Comparison of ENCODE assay signal across 26 cellular contexts in the genomic region with DNA sequence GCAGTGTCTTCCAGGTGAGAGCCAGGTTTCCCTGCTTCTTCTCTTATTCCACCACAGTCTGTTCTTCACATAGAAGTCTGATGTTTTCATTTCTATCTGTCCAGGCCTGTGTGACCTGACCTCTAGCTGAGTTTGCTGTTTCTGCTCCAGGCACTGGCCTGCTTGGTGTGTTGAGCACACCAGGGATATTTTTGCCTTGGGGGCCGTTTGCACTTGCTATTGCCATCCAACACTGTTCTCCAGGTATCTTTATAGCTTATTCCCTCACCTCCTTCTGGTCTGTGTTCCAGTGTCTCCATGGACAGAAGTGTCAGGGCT. TPM values are rescaled to one million over a fixed set of nuclear protein-coding genes. Genes with fewer than 3 reads are reported as not detected.
DNase-seq lines count a peak whose midpoint lies in the region; ATAC-seq, FAIRE-seq and TF ChIP-seq lines count a peak whose summit lies in the region.
"Had no signal": no experiment of that assay in that cellular context is flagged by ENCODE, and none has a peak within 500 bp of the region (broad histone marks: within the 10 kb centered on the region; RNA-seq: fewer than 3 reads in every experiment).

No MANE protein-coding gene starts in this region.

- H3K9me3 ChIP-seq in endothelial cell of umbilical vein (replicated peaks; ENCODE audit: control insufficient read depth, insufficient read depth, low read length) (no peaks in the 10 kb centered on the region), liver (ENCODE audit: control insufficient read depth in 4 of 4, low read length in 3 of 4) (no peaks in the 10 kb centered on the region), stomach (no peaks in the 10 kb centered on the region), PC-9 (ENCODE audit: insufficient read depth, low read depth) (no peaks in the 10 kb centered on the region), upper lobe of right lung (no peaks in the 10 kb centered on the region), mesenchymal stem cell (ENCODE audit: control insufficient read depth, low read length) (no peaks in the 10 kb centered on the region)
- H3K9me3 ChIP-seq: A549, ovary, SJSA1, upper lobe of left lung had no signal

- peaks cover 9% of the 10 kb centered on the region for H3F3A ChIP-seq in PC-9 (ENCODE audit: insufficient read depth, low read depth)

- POLR2A ChIA-PET in endothelial cell of umbilical vein (lab: Charles Lee) (no interaction called here), PC-9 (lab: Charles Lee; ENCODE audit: unreplicated experiment) (interaction anchor here (0.6 to 0.7 kb wide), 3 partner anchors 45 to 520 kb away, joined by 3 to 7 read pairs (median 7); partner anchors contain the start of gene BFAR)

- no peak for ATAC-seq in upper lobe of right lung
- ATAC-seq: effector memory CD8-positive, alpha-beta T cell had no signal

- H4K8ac ChIP-seq in mesenchymal stem cell (ENCODE audit: low read length), result no peak overlapping the region

- 18% methylated on average over 1 of the region's 1 CpG for WGBS in liver
- 21 to 33% (median 31%) methylated on average over 1 of the region's 1 CpG for WGBS in stomach, 5 donors
- WGBS in mesenchymal stem cell, result 83% methylated on average over 1 of the region's 1 CpG

- BruUV-seq in endothelial cell of umbilical vein (replicated peaks; lab: Mats Ljungman, UMichigan), result no TSS peak
- no TSS peak for BruUV-seq in PC-9 (replicated peaks; lab: Mats Ljungman, UMichigan)

- H3K23ac ChIP-seq in mesenchymal stem cell (ENCODE audit: low read length in 2 of 2), result no peak overlapping the region

- no peak for TF ChIP-seq CTCF in C4-2B (conservative IDR thresholded peaks at IDR 0.05)
- TF ChIP-seq CTCF in endothelial cell of umbilical vein (IDR thresholded peaks at IDR 0.05; ENCODE audit: extremely low read depth in 1 of 2, insufficient read depth in 1 of 2, low read depth in 1 of 2, low read length in 2 of 2), result no peak
- no peak for TF ChIP-seq CTCF in liver (IDR thresholded peaks at IDR 0.05; ENCODE audit: low read depth, low read length, missing input control)
- TF ChIP-seq CTCF in stomach (IDR thresholded peaks at IDR 0.05), result no peak
- no peak for TF ChIP-seq CTCF in PC-9 (conservative IDR thresholded peaks at IDR 0.05)
- TF ChIP-seq CTCF in upper lobe of right lung (IDR thresholded peaks at IDR 0.05), result no peak

- no peak overlapping the region for H2BK5ac ChIP-seq in mesenchymal stem cell (ENCODE audit: low read depth, low read length, poor library complexity, severe bottlenecking)

- H3K36me3 ChIP-seq in endothelial cell of umbilical vein (ENCODE audit: control insufficient read depth in 2 of 2, extremely low read depth in 1 of 2, insufficient read depth in 2 of 2, low read length in 2 of 2) (no peaks in the 10 kb centered on the region), liver (ENCODE audit: control insufficient read depth in 4 of 4, insufficient read depth in 3 of 4, low read depth in 1 of 4, low read length in 3 of 4) (peaks cover 0 to 1% (median 0%) of the 10 kb centered on the region in 4 donors), stomach (no peaks in the 10 kb centered on the region), PC-9 (ENCODE audit: low read depth) (no peaks in the 10 kb centered on the region), upper lobe of right lung (no peaks in the 10 kb centered on the region), H7 (replicated peaks; ENCODE audit: control insufficient read depth, insufficient read depth, low read length) (no peaks in the 10 kb centered on the region), mesenchymal stem cell (ENCODE audit: control insufficient read depth in 1 of 2, insufficient read depth in 2 of 2, low read depth in 1 of 2, low read length in 2 of 2) (peaks cover 0 to 6% of the 10 kb centered on the region in 2 experiments)
- H3K36me3 ChIP-seq: ovary, upper lobe of left lung, WERI-Rb-1 had no signal

- H3K4me1 ChIP-seq in endothelial cell of umbilical vein (ENCODE audit: control insufficient read depth, extremely low read depth, insufficient read depth, low read length) (peaks cover 27% of the 10 kb centered on the region), liver (ENCODE audit: control insufficient read depth in 4 of 4, insufficient read depth in 4 of 4, low read length in 3 of 4) (peaks cover 11 to 24% (median 12%) of the 10 kb centered on the region in 4 donors), stomach (peaks cover 22 to 66% (median 50%) of the 10 kb centered on the region in 4 donors), PC-9 (replicated peaks; ENCODE audit: insufficient read depth) (peaks cover 34% of the 10 kb centered on the region), upper lobe of right lung (peaks cover 33% of the 10 kb centered on the region), mesenchymal stem cell (ENCODE audit: control insufficient read depth, insufficient read depth, low read depth, low read length) (peaks cover 13% of the 10 kb centered on the region)

- H3K79me2 ChIP-seq in endothelial cell of umbilical vein (ENCODE audit: control insufficient read depth, insufficient read depth, low read length) (peaks cover 3% of the 10 kb centered on the region), PC-9 (ENCODE audit: low read depth) (peaks cover 55% of the 10 kb centered on the region)

- no peak overlapping the region for H3K14ac ChIP-seq in mesenchymal stem cell (ENCODE audit: low read length in 2 of 2)

- H4K20me1 ChIP-seq in endothelial cell of umbilical vein (replicated peaks; ENCODE audit: control insufficient read depth, extremely low read depth, insufficient read depth, low read length) (peaks cover 7% of the 10 kb centered on the region), PC-9 (ENCODE audit: insufficient read depth) (peaks cover 3% of the 10 kb centered on the region; the same call in 1 of the 2 replicates)

- FAIRE-seq in endothelial cell of umbilical vein (lab: Jason Lieb, UNC), result no peak
- FAIRE-seq: A549, colon, D721Med had no signal

- H2BK120ac ChIP-seq in mesenchymal stem cell (ENCODE audit: low read depth, low read length), result no peak overlapping the region

- H3K27me3 ChIP-seq in endothelial cell of umbilical vein (ENCODE audit: control insufficient read depth in 2 of 2, insufficient read depth in 2 of 2, low read length in 2 of 2) (no peaks in the 10 kb centered on the region), liver (ENCODE audit: control insufficient read depth in 4 of 4, insufficient read depth in 4 of 4, low read length in 3 of 4) (no peaks in the 10 kb centered on the region), stomach (no peaks in the 10 kb centered on the region), PC-9 (ENCODE audit: insufficient read depth, low read depth) (no peaks in the 10 kb centered on the region), upper lobe of right lung (no peaks in the 10 kb centered on the region), H7 (ENCODE audit: control insufficient read depth, insufficient read depth, low read length) (no peaks in the 10 kb centered on the region), mesenchymal stem cell (ENCODE audit: control insufficient read depth in 1 of 2, insufficient read depth in 1 of 2, low read length in 2 of 2) (no peaks in the 10 kb centered on the region)
- H3K27me3 ChIP-seq: ovary, SJSA1, upper lobe of left lung had no signal

- H2BK15ac ChIP-seq in mesenchymal stem cell (ENCODE audit: low read depth, poor library complexity, severe bottlenecking), result no peak overlapping the region

- H2AFZ ChIP-seq in endothelial cell of umbilical vein (ENCODE audit: low read depth, low read length), result no peak overlapping the region
- no peak overlapping the region for H2AFZ ChIP-seq in PC-9
- H2AFZ ChIP-seq in mesenchymal stem cell (ENCODE audit: low read depth, low read length), result no peak overlapping the region
- H2AFZ ChIP-seq: GM23248 had no signal

- no peak for TF ChIP-seq EP300 in stomach (IDR thresholded peaks at IDR 0.05)

- no peaks in the 10 kb centered on the region for H3K9me2 ChIP-seq in PC-9 (ENCODE audit: insufficient read depth)

- dilution Hi-C loops in endothelial cell of umbilical vein (cut with MboI; ENCODE audit: extremely low pct_ligation_motif_present, low sequenced_read_pairs), result no loop called here

- no peak overlapping the region for H2AK5ac ChIP-seq in mesenchymal stem cell (ENCODE audit: low read length, severe bottlenecking)

- H3K4ac ChIP-seq in mesenchymal stem cell (ENCODE audit: low read depth in 1 of 2, low read length in 2 of 2), result no peak overlapping the region

- H3K9ac ChIP-seq in endothelial cell of umbilical vein (replicated peaks; ENCODE audit: extremely low read depth, insufficient read depth, low read length), result no peak overlapping the region
- H3K9ac ChIP-seq in liver (ENCODE audit: low read depth in 1 of 2, low read length in 2 of 2), result peak overlapping the region in 1 of 2 donors; percentile 10
- H3K9ac ChIP-seq in mesenchymal stem cell (ENCODE audit: low read length), result no peak overlapping the region
- H3K9ac ChIP-seq: GM23248 had no signal

- intact Hi-C loops in endothelial cell of umbilical vein (cut with micrococcal nuclease), result no loop called here
- intact Hi-C loops in stomach (cut with DNase I; ENCODE audit: low total_unique reads), result no loop called here
- intact Hi-C loops in PC-9 (cut with micrococcal nuclease; ENCODE audit: unreplicated experiment), result no loop called here
- intact Hi-C loops in upper lobe of right lung (cut with DNase I), result no loop called here

- no peak for TF ChIP-seq RAD21 in liver (IDR thresholded peaks at IDR 0.05)

- peaks cover 44% of the 10 kb centered on the region for H3K79me1 ChIP-seq in mesenchymal stem cell (replicated peaks; ENCODE audit: low read length, poor library complexity, severe bottlenecking)

- H4K91ac ChIP-seq in mesenchymal stem cell (ENCODE audit: low read length), result no peak overlapping the region

- H3K4me2 ChIP-seq in endothelial cell of umbilical vein (ENCODE audit: insufficient read depth, low read length) (no peak overlapping the region), PC-9 (no peak overlapping the region), mesenchymal stem cell (ENCODE audit: low read length, poor library complexity, severe bottlenecking) (no peak overlapping the region)

- TF ChIP-seq POLR2A in endothelial cell of umbilical vein (IDR thresholded peaks at IDR 0.05; ENCODE audit: low read depth, low read length) (no peak), stomach (IDR thresholded peaks at IDR 0.05) (no peak)

- DNase-seq in endothelial cell of umbilical vein (ENCODE audit: low read depth, low spot score) (peak; percentile 47), stomach (no peak), PC-9 (no peak), upper lobe of right lung (no peak), H7 (no peak), mesenchymal stem cell (no peak)
- DNase-seq: activated CD4-positive, alpha-beta T cell treated with anti-CD3 and anti-CD28 coated beads for 48 hours; AML-193; amniotic stem cell; CD4-positive, alpha-beta memory T cell; effector memory CD8-positive, alpha-beta T cell; NCI-H146; NCI-H82; stimulated activated CD4-positive, alpha-beta T cell treated with anti-CD3 and anti-CD28 coated beads, Interleukin-12 subunit alpha, Interleukin-12 subunit beta, amount 100 ng/mL, for 4 hours; stimulated activated CD4-positive, alpha-beta T cell treated with anti-CD3 and anti-CD28 coated beads, Interleukin-2, amount 100 ng/mL, for 48 hours; T1000; WERI-Rb-1 had no signal

- peak overlapping the region in 1 of 2 experiments; percentile 12 for H3K18ac ChIP-seq in mesenchymal stem cell (ENCODE audit: low read depth in 1 of 2, low read length in 2 of 2)

- no peaks in the 10 kb centered on the region for H3K9me1 ChIP-seq in endothelial cell of umbilical vein (replicated peaks; ENCODE audit: control insufficient read depth, extremely low read depth, insufficient read depth, low read length)

- H3K4me3 ChIP-seq in endothelial cell of umbilical vein (replicated peaks in 1 of 3; ENCODE audit: insufficient read depth in 1 of 3, low read depth in 1 of 3, low read length in 3 of 3), result no peak overlapping the region
- no peak overlapping the region for H3K4me3 ChIP-seq in liver (ENCODE audit: low read depth in 1 of 3, low read length in 3 of 3)
- H3K4me3 ChIP-seq in stomach, result no peak overlapping the region
- H3K4me3 ChIP-seq in PC-9, result no peak overlapping the region
- H3K4me3 ChIP-seq in upper lobe of right lung, result no peak overlapping the region
- H3K4me3 ChIP-seq in H7 (ENCODE audit: insufficient read depth, low read depth, low read length), result no peak overlapping the region
- no peak overlapping the region for H3K4me3 ChIP-seq in mesenchymal stem cell (ENCODE audit: insufficient read depth in 1 of 2, low read depth in 1 of 2, low read length in 2 of 2)
- H3K4me3 ChIP-seq: A549, GM23248, ovary, SJSA1, upper lobe of left lung had no signal

- H2BK12ac ChIP-seq in mesenchymal stem cell (ENCODE audit: low read length in 2 of 2), result no peak overlapping the region

- CTCF ChIA-PET in endothelial cell of umbilical vein (lab: Charles Lee) (interaction anchor here (0.6 to 1.6 kb wide), 7 partner anchors 9 to 438 kb away, joined by 3 to 4 read pairs (median 3); partner anchors contain the start of gene ERCC4), PC-9 (lab: Charles Lee) (no interaction called here)

- 0 out of 2 replicates have a peak overlapping the region, but pooled peaks have one; percentile 2 for H3K27ac ChIP-seq in C4-2B
- H3K27ac ChIP-seq in endothelial cell of umbilical vein (ENCODE audit: insufficient read depth, low read depth, low read length), result no peak overlapping the region
- peak overlapping the region; percentile 89 to 94 for H3K27ac ChIP-seq in liver (ENCODE audit: low read depth in 1 of 2, low read length in 2 of 2)
- H3K27ac ChIP-seq in stomach, result peak overlapping the region in 3 of 5 donors; percentile 6 to 49 (median 27)
- H3K27ac ChIP-seq in PC-9, result no peak overlapping the region
- no peak overlapping the region for H3K27ac ChIP-seq in upper lobe of right lung
- no peak overlapping the region for H3K27ac ChIP-seq in mesenchymal stem cell (ENCODE audit: low read length, poor library complexity, severe bottlenecking)
- H3K27ac ChIP-seq: GM23248, ovary, SJSA1, WERI-Rb-1 had no signal

RNA-seq across cellular contexts. Expression of gene MRTFB, which starts 41.4 kb away (rescaled TPM):
- total RNA-seq in endothelial cell of umbilical vein, result 49.5 and 50.2 TPM in 2 replicates
- polyA plus RNA-seq in endothelial cell of umbilical vein, result 19.6 and 23.5 TPM in 2 replicates
- 12.9 and 13.3 TPM in 2 replicates for polyA plus RNA-seq in endothelial cell of umbilical vein (2011; cell fraction: cytosol; rRNA removed)
- 58.0 and 59.5 TPM in 2 replicates for polyA plus RNA-seq in endothelial cell of umbilical vein (2011; cell fraction: nucleus; rRNA removed)
- 13.4 and 15.8 TPM in 2 replicates for polyA plus RNA-seq in endothelial cell of umbilical vein (2012)
- polyA minus RNA-seq in endothelial cell of umbilical vein, result 63.0 and 64.6 TPM in 2 replicates
- 10.5 TPM for polyA minus RNA-seq in endothelial cell of umbilical vein (2011; cell fraction: cytosol; rRNA and poly(A)+ RNA removed)
- polyA minus RNA-seq in endothelial cell of umbilical vein (2011; cell fraction: nucleus; rRNA and poly(A)+ RNA removed), result 98.7 and 137 TPM in 2 replicates
- total RNA-seq in liver, result 10 to 100 TPM in 1 of 2 donors, 1 to 10 TPM in 1; 5.7 to 14.2 TPM
- 1 to 10 TPM; 4.1 to 5.9 TPM for polyA plus RNA-seq in liver
- total RNA-seq in stomach, result 10 to 100 TPM in 4 of 5 donors, 1 to 10 TPM in 1; 9.8 to 81.6 (median 47.8) TPM
- 1 to 10 TPM; 4.3 to 5.1 (median 4.5) TPM for polyA plus RNA-seq in stomach
- total RNA-seq in PC-9 (2021), result 47.3 and 71.5 TPM in 2 replicates
- total RNA-seq in upper lobe of right lung, result 54.7 TPM
- 4.5 and 5.7 TPM in 2 replicates for total RNA-seq in H7 (2014; rRNA removed; shearing (Covaris generic))
- 14.5 TPM for polyA plus RNA-seq in mesenchymal stem cell (2013, experiment 1 of 2)
- polyA plus RNA-seq in mesenchymal stem cell (2013, experiment 2 of 2), result 12.9 TPM

Comparison
In these comparisons a context has a peak if more than half of its experiments do, and no peak if none do; other contexts are left out.
1. H3K27ac ChIP-seq: peak in C4-2B (single experiment), liver (2 of 2) and stomach (3 of 5); none in endothelial cell of umbilical vein (single experiment), PC-9 (single experiment), upper lobe of right lung (single experiment) and mesenchymal stem cell (single experiment).